In the genomic region with DNA sequence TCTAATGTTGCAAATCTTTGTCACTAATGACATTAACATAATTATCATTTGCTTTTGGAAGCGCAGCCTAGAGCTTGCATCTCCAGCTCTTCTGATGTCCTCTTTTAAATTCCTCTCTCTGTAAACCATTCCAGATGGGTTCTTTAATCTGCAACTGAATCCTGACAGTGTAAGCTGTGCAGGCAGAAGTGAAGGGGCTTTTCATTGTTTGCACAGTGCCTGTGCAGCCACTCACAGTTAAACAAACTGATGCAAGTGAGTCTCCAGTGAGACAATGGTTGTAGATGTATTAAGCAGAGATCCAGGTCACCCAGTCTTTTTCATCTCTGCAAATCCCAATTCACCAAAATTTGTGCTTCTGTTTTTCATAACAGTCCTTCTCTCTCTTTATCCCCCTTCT, we compare ENCODE assay signal across 13 cellular contexts.
DNase-seq lines count a peak whose midpoint lies in the region; ATAC-seq lines count a peak whose summit lies in the region.
"Had no signal": no experiment of that assay in that cellular context is flagged by ENCODE, and none has a peak within 500 bp of the region (broad histone marks: within the 10 kb centered on the region; RNA-seq: fewer than 3 reads in every experiment).

No MANE protein-coding gene starts in this region.

- ATAC-seq in HG02759 (IDR thresholded peaks at IDR 0.05; ENCODE audit: unreplicated experiment): no peak
- ATAC-seq: GM23338 had no signal

- peak; percentile 2 for DNase-seq in NCI-H345 (lab: John Stamatoyannopoulos, UW)
- DNase-seq in NCI-H345 treated with DMSO at 0.1 percent for 48 hours (lab: John Stamatoyannopoulos, UW; ENCODE audit: unreplicated experiment): no peak
- peak; percentile 61 for DNase-seq in NCI-H510A (lab: John Stamatoyannopoulos, UW)
- DNase-seq in SHP77 (lab: John Stamatoyannopoulos, UW): peak; percentile 70 to 77
- DNase-seq in kidney tubule cell (ENCODE audit: low spot score): no peak
- no peak for DNase-seq in activated CD4-positive, alpha-beta T cell treated with anti-CD3 and anti-CD28 coated beads, Interleukin-2, amount 50 U/mL, for 1 hour
- DNase-seq: 8988T; AML-193; Caco-2; CD8-positive, alpha-beta memory T cell; H7 had no signal

Comparison
In these comparisons a context has a peak if more than half of its experiments do, and no peak if none do; other contexts are left out.
1. DNase-seq: peak in NCI-H345 (single experiment), NCI-H510A (single experiment) and SHP77 (2 of 2); none in NCI-H345 treated with DMSO at 0.1 percent for 48 hours (single experiment), kidney tubule cell (single experiment) and activated CD4-positive, alpha-beta T cell treated with anti-CD3 and anti-CD28 coated beads, Interleukin-2, amount 50 U/mL, for 1 hour (single experiment).